In genomic region chr3:194200422-194201060, GRCh38 we compare ENCODE assay signal across 17 cellular contexts.
"Had no signal": no experiment of that assay in that cellular context is flagged by ENCODE, and none has a peak within 500 bp of the region (broad histone marks: within the 10 kb centered on the region; RNA-seq: fewer than 3 reads in every experiment).

No MANE protein-coding gene starts in this region.

- H3K36me3 Mint-ChIP-seq: activated naive CD4-positive, alpha-beta T cell treated with anti-CD3 and anti-CD28 coated beads, Interleukin-2, amount 50 U/mL, for 24 hours; natural killer cell had no signal

- H3K9me3 Mint-ChIP-seq: activated naive CD4-positive, alpha-beta T cell treated with anti-CD3 and anti-CD28 coated beads, Interleukin-2, amount 50 U/mL, for 24 hours; activated T-cell treated with anti-CD3 and anti-CD28 coated beads, Interleukin-2, amount 50 U/mL, for 72 hours; effector memory CD8-positive, alpha-beta T cell; natural killer cell had no signal

- H3K36me3 ChIP-seq: breast epithelium, transverse colon, WERI-Rb-1 had no signal

- DNase-seq: activated CD4-positive, alpha-beta T cell treated with anti-CD3 and anti-CD28 coated beads for 1 hour; activated CD8-positive, alpha-beta memory T cell treated with anti-CD3 and anti-CD28 coated beads for 24 hours; activated CD8-positive, alpha-beta memory T cell treated with anti-CD3 and anti-CD28 coated beads, Interleukin-2, amount 50 U/mL, for 48 hours; activated gamma-delta T cell; activated T-cell treated with anti-CD3 and anti-CD28 coated beads, Interleukin-2, amount 50 U/mL, for 72 hours; effector memory CD8-positive, alpha-beta T cell; natural killer cell; posterior cingulate gyrus; retina; stimulated activated CD4-positive, alpha-beta T cell treated with anti-CD3 and anti-CD28 coated beads, Interleukin-2, amount 100 ng/mL, for 24 hours; stimulated activated naive CD8-positive, alpha-beta T cell treated with anti-CD3 and anti-CD28 coated beads, Interleukin-15, Interleukin-2, amounts not matched to agents 100 U/mL and 50 U/mL, for 24 hours; substantia nigra; SW 1271; transverse colon; WERI-Rb-1 had no signal

- H3K4me1 ChIP-seq: breast epithelium had no signal

- H3K27ac Mint-ChIP-seq: activated T-cell treated with anti-CD3 and anti-CD28 coated beads, Interleukin-2, amount 50 U/mL, for 72 hours; effector memory CD8-positive, alpha-beta T cell; natural killer cell had no signal

- H3K27ac ChIP-seq: breast epithelium, transverse colon, WERI-Rb-1 had no signal

- H3K9me3 ChIP-seq: breast epithelium, transverse colon had no signal

- H3K4me3 ChIP-seq: breast epithelium, transverse colon had no signal

- H3K27me3 ChIP-seq: breast epithelium had no signal

- ATAC-seq: activated T-cell treated with anti-CD3 and anti-CD28 coated beads, Interleukin-2, amount 50 U/mL, for 72 hours; effector memory CD8-positive, alpha-beta T cell; natural killer cell; stimulated activated naive CD8-positive, alpha-beta T cell treated with anti-CD3 and anti-CD28 coated beads, Interleukin-15, Interleukin-2, amounts not matched to agents 100 U/mL and 50 U/mL, for 24 hours had no signal

- H3K4me3 Mint-ChIP-seq: activated naive CD4-positive, alpha-beta T cell treated with anti-CD3 and anti-CD28 coated beads, Interleukin-2, amount 50 U/mL, for 24 hours; activated T-cell treated with anti-CD3 and anti-CD28 coated beads, Interleukin-2, amount 50 U/mL, for 72 hours; effector memory CD8-positive, alpha-beta T cell; natural killer cell had no signal
